In genomic region chr20:22369100-22369499, GRCh38 we compare ENCODE assay signal across 29 cellular contexts.
"Had no signal": no experiment of that assay in that cellular context is flagged by ENCODE, and none has a peak within 500 bp of the region (broad histone marks: within the 10 kb centered on the region; RNA-seq: fewer than 3 reads in every experiment).

No MANE protein-coding gene starts in this region.

- H3K4me3 Mint-ChIP-seq: activated B cell treated with CpG ODN at 0.5 μM for 24 hours; activated CD4-positive, alpha-beta memory T cell treated with anti-CD3 and anti-CD28 coated beads, Interleukin-2, amount 10 ng/mL, durations not matched to agents 7 days and 5 days; activated naive CD4-positive, alpha-beta T cell treated with anti-CD3 and anti-CD28 coated beads, Interleukin-2, amount 10 ng/mL, durations not matched to agents 7 days and 5 days; activated naive CD8-positive, alpha-beta T cell treated with anti-CD3 and anti-CD28 coated beads, Interleukin-2, amount 10 ng/mL, durations not matched to agents 7 days and 5 days; activated T-cell treated with anti-CD3 and anti-CD28 coated beads, Interleukin-2, amount 50 U/mL, for 24 hours; activated T-cell treated with anti-CD3 and anti-CD28 coated beads, Interleukin-2, amount 50 U/mL, for 72 hours; brain; central memory CD8-positive, alpha-beta T cell; dendritic cell treated with granulocyte-macrophage colony-stimulating factor and Interleukin-4, amounts not matched to agents 40 ng/mL and 50 ng/mL, for 4 days; endodermal cell; T-helper 17 cell; T-helper 2 cell treated with Interferon-gamma antibody and Interleukin-4, amounts not matched to agents 5 μg/mL and 100 μg/mL, for 36 hours had no signal

- H3K4me1 ChIP-seq: ascending aorta had no signal

- H3K36me3 ChIP-seq: ascending aorta, WERI-Rb-1 had no signal

- H3K9me3 Mint-ChIP-seq: activated B cell treated with CpG ODN at 0.5 μM for 24 hours; activated CD4-positive, alpha-beta memory T cell treated with anti-CD3 and anti-CD28 coated beads, Interleukin-2, amount 10 ng/mL, durations not matched to agents 7 days and 5 days; activated naive CD8-positive, alpha-beta T cell treated with anti-CD3 and anti-CD28 coated beads, Interleukin-2, amount 10 ng/mL, durations not matched to agents 7 days and 5 days; activated T-cell treated with anti-CD3 and anti-CD28 coated beads, Interleukin-2, amount 50 U/mL, for 24 hours; brain; dendritic cell treated with granulocyte-macrophage colony-stimulating factor and Interleukin-4, amounts not matched to agents 40 ng/mL and 50 ng/mL, for 4 days; endodermal cell; T-helper 2 cell treated with Interferon-gamma antibody and Interleukin-4, amounts not matched to agents 5 μg/mL and 100 μg/mL, for 36 hours had no signal

- H3K27me3 Mint-ChIP-seq: activated B cell treated with CpG ODN at 0.5 μM for 24 hours; activated CD4-positive, alpha-beta memory T cell treated with anti-CD3 and anti-CD28 coated beads, Interleukin-2, amount 10 ng/mL, durations not matched to agents 7 days and 5 days; activated naive CD8-positive, alpha-beta T cell treated with anti-CD3 and anti-CD28 coated beads, Interleukin-2, amount 10 ng/mL, durations not matched to agents 7 days and 5 days; activated T-cell treated with anti-CD3 and anti-CD28 coated beads, Interleukin-2, amount 50 U/mL, for 24 hours; brain; central memory CD8-positive, alpha-beta T cell; T-helper 17 cell had no signal

- H3K4me1 Mint-ChIP-seq: activated CD4-positive, alpha-beta memory T cell treated with anti-CD3 and anti-CD28 coated beads, Interleukin-2, amount 10 ng/mL, durations not matched to agents 7 days and 5 days; brain; central memory CD8-positive, alpha-beta T cell; T-helper 17 cell had no signal

- H3K4me3 ChIP-seq: ascending aorta, coronary artery, dorsolateral prefrontal cortex had no signal

- DNase-seq: activated B cell treated with CpG ODN at 0.5 μM for 24 hours; activated CD4-positive, alpha-beta memory T cell treated with anti-CD3 and anti-CD28 coated beads, Interleukin-2, amount 10 ng/mL, durations not matched to agents 7 days and 5 days; activated CD4-positive, alpha-beta T cell treated with anti-CD3 and anti-CD28 coated beads for 48 hours; activated CD4-positive, alpha-beta T cell treated with anti-CD3 and anti-CD28 coated beads, Interleukin-2, amount 50 U/mL, for 4 hours; activated CD8-positive, alpha-beta memory T cell treated with anti-CD3 and anti-CD28 coated beads, Interleukin-2, amount 50 U/mL, for 48 hours; activated gamma-delta T cell; activated naive CD4-positive, alpha-beta T cell; activated naive CD4-positive, alpha-beta T cell treated with anti-CD3 and anti-CD28 coated beads, Interleukin-2, amount 10 ng/mL, durations not matched to agents 7 days and 5 days; activated naive CD8-positive, alpha-beta T cell treated with anti-CD3 and anti-CD28 coated beads, Interleukin-2, amount 10 ng/mL, durations not matched to agents 7 days and 5 days; activated T-cell treated with anti-CD3 and anti-CD28 coated beads for 4 hours; activated T-cell treated with anti-CD3 and anti-CD28 coated beads, Interleukin-2, amount 50 U/mL, for 24 hours; activated T-cell treated with anti-CD3 and anti-CD28 coated beads, Interleukin-2, amount 50 U/mL, for 72 hours; dorsolateral prefrontal cortex; effector memory CD4-positive, alpha-beta T cell; endodermal cell; foreskin fibroblast; head of caudate nucleus; T-helper 17 cell; T1000; WERI-Rb-1 had no signal

- H3K9me3 ChIP-seq: ascending aorta had no signal

- H3K27ac ChIP-seq: ascending aorta, coronary artery, dorsolateral prefrontal cortex, WERI-Rb-1 had no signal

- H3K27me3 ChIP-seq: ascending aorta had no signal

- ATAC-seq: activated CD4-positive, CD25-positive, alpha-beta regulatory T cell treated with anti-CD3 and anti-CD28 coated beads, Interleukin-2, amount 50 U/mL, for 24 hours; activated naive CD4-positive, alpha-beta T cell treated with anti-CD3 and anti-CD28 coated beads, Interleukin-2, amount 50 U/mL, for 72 hours; activated T-cell treated with anti-CD3 and anti-CD28 coated beads, Interleukin-2, amount 50 U/mL, for 72 hours; esophagus mucosa; T-helper 17 cell had no signal

- H3K27ac Mint-ChIP-seq: activated B cell treated with CpG ODN at 0.5 μM for 24 hours; activated CD4-positive, alpha-beta memory T cell treated with anti-CD3 and anti-CD28 coated beads, Interleukin-2, amount 10 ng/mL, durations not matched to agents 7 days and 5 days; activated naive CD4-positive, alpha-beta T cell treated with anti-CD3 and anti-CD28 coated beads, Interleukin-2, amount 10 ng/mL, durations not matched to agents 7 days and 5 days; activated naive CD4-positive, alpha-beta T cell treated with anti-CD3 and anti-CD28 coated beads, Interleukin-2, amount 50 U/mL, for 72 hours; activated naive CD8-positive, alpha-beta T cell treated with anti-CD3 and anti-CD28 coated beads, Interleukin-2, amount 10 ng/mL, durations not matched to agents 7 days and 5 days; activated T-cell treated with anti-CD3 and anti-CD28 coated beads, Interleukin-2, amount 50 U/mL, for 24 hours; activated T-cell treated with anti-CD3 and anti-CD28 coated beads, Interleukin-2, amount 50 U/mL, for 72 hours; brain; dendritic cell treated with granulocyte-macrophage colony-stimulating factor and Interleukin-4, amounts not matched to agents 40 ng/mL and 50 ng/mL, for 4 days; endodermal cell; T-helper 17 cell; T-helper 2 cell treated with Interferon-gamma antibody and Interleukin-4, amounts not matched to agents 5 μg/mL and 100 μg/mL, for 36 hours had no signal

- H3K36me3 Mint-ChIP-seq: activated naive CD4-positive, alpha-beta T cell treated with anti-CD3 and anti-CD28 coated beads, Interleukin-2, amount 10 ng/mL, durations not matched to agents 7 days and 5 days; activated naive CD4-positive, alpha-beta T cell treated with anti-CD3 and anti-CD28 coated beads, Interleukin-2, amount 50 U/mL, for 72 hours; activated naive CD8-positive, alpha-beta T cell treated with anti-CD3 and anti-CD28 coated beads, Interleukin-2, amount 10 ng/mL, durations not matched to agents 7 days and 5 days; brain had no signal
